26 cellular contexts compared by ENCODE assay signal in genomic region chr2:191889924-191890323, GRCh38. TPM values are rescaled to one million over a fixed set of nuclear protein-coding genes. Genes with fewer than 3 reads are reported as not detected.
"Had no signal": no experiment of that assay in that cellular context is flagged by ENCODE, and none has a peak within 500 bp of the region (broad histone marks: within the 10 kb centered on the region; RNA-seq: fewer than 3 reads in every experiment).

No MANE protein-coding gene starts in this region.

- ATAC-seq: activated CD8-positive, alpha-beta T cell treated with anti-CD3 and anti-CD28 coated beads for 36 hours; activated T-cell treated with anti-CD3 and anti-CD28 coated beads, Interleukin-2, amount 50 U/mL, for 4 hours; activated T-helper 17 cell treated with anti-CD3 and anti-CD28 coated beads, Interleukin-2, amount 50 U/mL, for 72 hours; gastrocnemius medialis; left cardiac atrium; left ventricle myocardium superior; mucosa of descending colon; right cardiac atrium had no signal

- H3K4me3 Mint-ChIP-seq: activated B cell treated with CpG ODN at 0.5 μM for 24 hours; activated CD8-positive, alpha-beta T cell treated with anti-CD3 and anti-CD28 coated beads for 36 hours; activated T-cell treated with anti-CD3 and anti-CD28 coated beads, Interleukin-2, amount 50 U/mL, for 4 hours; activated T-helper 17 cell treated with anti-CD3 and anti-CD28 coated beads, Interleukin-2, amount 50 U/mL, for 72 hours; nephron; stimulated activated naive CD8-positive, alpha-beta T cell treated with anti-CD3 and anti-CD28 coated beads, Interleukin-15, Interleukin-2, amounts not matched to agents 100 ng/mL and 50 ng/mL, for 24 hours had no signal

- H3K4me3 ChIP-seq: coronary artery, dorsolateral prefrontal cortex, gastrocnemius medialis, hepatocyte, mucosa of descending colon, upper lobe of left lung, vagina had no signal

- H3K27ac Mint-ChIP-seq: activated B cell treated with CpG ODN at 0.5 μM for 24 hours; activated CD8-positive, alpha-beta T cell treated with anti-CD3 and anti-CD28 coated beads for 36 hours; activated T-helper 17 cell treated with anti-CD3 and anti-CD28 coated beads, Interleukin-2, amount 50 U/mL, for 72 hours; nephron; stimulated activated naive CD8-positive, alpha-beta T cell treated with anti-CD3 and anti-CD28 coated beads, Interleukin-15, Interleukin-2, amounts not matched to agents 100 ng/mL and 50 ng/mL, for 24 hours had no signal

- FAIRE-seq: astrocyte, keratinocyte, TTC549 had no signal

- H3K27ac ChIP-seq: brain microvascular endothelial cell, coronary artery, dorsolateral prefrontal cortex, gastrocnemius medialis, hepatocyte, upper lobe of left lung, vagina had no signal

- H3K4me1 Mint-ChIP-seq: activated B cell treated with CpG ODN at 0.5 μM for 24 hours; activated T-helper 17 cell treated with anti-CD3 and anti-CD28 coated beads, Interleukin-2, amount 50 U/mL, for 72 hours had no signal

- DNase-seq: activated B cell treated with CpG ODN at 0.5 μM for 24 hours; activated CD4-positive, alpha-beta T cell treated with anti-CD3 and anti-CD28 coated beads, Interleukin-2, amount 50 U/mL, for 1 hour; activated CD8-positive, alpha-beta T cell treated with anti-CD3 and anti-CD28 coated beads for 36 hours; activated gamma-delta T cell treated with Interleukin-2 at 50 U/mL for 16 hours; activated naive CD4-positive, alpha-beta T cell treated with anti-CD3 and anti-CD28 coated beads, Interleukin-2, amount 50 U/mL, for 16 hours; activated T-cell treated with anti-CD3 and anti-CD28 coated beads, Interleukin-2, amount 50 U/mL, for 4 hours; amniotic stem cell; brain microvascular endothelial cell; dorsolateral prefrontal cortex; effector memory CD4-positive, alpha-beta T cell; gastrocnemius medialis; left cardiac atrium; left ventricle myocardium superior; mucosa of descending colon; right cardiac atrium; stimulated activated CD4-positive, alpha-beta T cell treated with anti-CD3 and anti-CD28 coated beads, Interleukin-4, amount 100 ng/mL, for 1 hour; upper lobe of left lung had no signal

- H3K27me3 Mint-ChIP-seq: activated B cell treated with CpG ODN at 0.5 μM for 24 hours; stimulated activated naive CD8-positive, alpha-beta T cell treated with anti-CD3 and anti-CD28 coated beads, Interleukin-15, Interleukin-2, amounts not matched to agents 100 ng/mL and 50 ng/mL, for 24 hours had no signal

- H3K36me3 ChIP-seq: brain microvascular endothelial cell, gastrocnemius medialis, upper lobe of left lung, vagina had no signal

- H3K27me3 ChIP-seq: brain microvascular endothelial cell, dorsolateral prefrontal cortex, gastrocnemius medialis, hepatocyte, upper lobe of left lung, vagina had no signal

- H3K9me3 Mint-ChIP-seq: activated B cell treated with CpG ODN at 0.5 μM for 24 hours; activated CD8-positive, alpha-beta T cell treated with anti-CD3 and anti-CD28 coated beads for 36 hours; activated T-cell treated with anti-CD3 and anti-CD28 coated beads, Interleukin-2, amount 50 U/mL, for 4 hours; activated T-helper 17 cell treated with anti-CD3 and anti-CD28 coated beads, Interleukin-2, amount 50 U/mL, for 72 hours; stimulated activated naive CD8-positive, alpha-beta T cell treated with anti-CD3 and anti-CD28 coated beads, Interleukin-15, Interleukin-2, amounts not matched to agents 100 ng/mL and 50 ng/mL, for 24 hours had no signal

- H3K4me1 ChIP-seq: gastrocnemius medialis had no signal

- H3K9me3 ChIP-seq: gastrocnemius medialis, mucosa of descending colon, upper lobe of left lung, vagina had no signal

RNA-seq across cellular contexts. Expression of gene CAVIN2, which starts 43.0 kb away (rescaled TPM):
- total RNA-seq: activated B cell treated with CpG ODN at 0.5 μM for 24 hours; activated CD8-positive, alpha-beta T cell treated with anti-CD3 and anti-CD28 coated beads for 36 hours had no signal
